Comparison of ENCODE assay signal across 29 cellular contexts in genomic region chr19:44817725-44818469, GRCh38. TPM values are rescaled to one million over a fixed set of nuclear protein-coding genes. Genes with fewer than 3 reads are reported as not detected.
"Had no signal": no experiment of that assay in that cellular context is flagged by ENCODE, and none has a peak within 500 bp of the region (broad histone marks: within the 10 kb centered on the region; RNA-seq: fewer than 3 reads in every experiment).

No MANE protein-coding gene starts in this region.

- FAIRE-seq: bronchial epithelial cell had no signal

- H3K27me3 Mint-ChIP-seq: activated CD4-positive, alpha-beta T cell treated with anti-CD3 and anti-CD28 coated beads for 36 hours had no signal

- H3K4me1 Mint-ChIP-seq: activated CD4-positive, alpha-beta T cell treated with anti-CD3 and anti-CD28 coated beads for 36 hours; central memory CD8-positive, alpha-beta T cell; natural killer cell; stimulated activated memory B cell treated with anti-CD40 and anti-IgM and Interleukin-4, amounts not matched to agents 10 μg/mL and 1 μg/mL and 100 μg/mL, for 72 hours; T-cell had no signal

- H3K27me3 ChIP-seq: heart right ventricle, left lung, suprapubic skin, tibial nerve had no signal

- H3K27ac ChIP-seq: esophagus muscularis mucosa, foreskin keratinocyte, left lung, lower lobe of right lung, skin epidermis, suprapubic skin had no signal

- H3K36me3 Mint-ChIP-seq: activated naive CD8-positive, alpha-beta T cell; natural killer cell; stimulated activated memory B cell treated with anti-CD40 and anti-IgM and Interleukin-4, amounts not matched to agents 10 μg/mL and 1 μg/mL and 100 μg/mL, for 72 hours; T-cell had no signal

- H3K9me3 Mint-ChIP-seq: activated T-cell treated with anti-CD3 and anti-CD28 coated beads, Interleukin-2, amount 50 U/mL, for 72 hours; central memory CD8-positive, alpha-beta T cell; natural killer cell; stimulated activated memory B cell treated with anti-CD40 and anti-IgM and Interleukin-4, amounts not matched to agents 10 μg/mL and 1 μg/mL and 100 μg/mL, for 72 hours; T-cell; T-helper 2 cell treated with Interferon-gamma antibody and Interleukin-4, amounts not matched to agents 5 μg/mL and 100 μg/mL, for 36 hours had no signal

- ATAC-seq: activated CD4-positive, alpha-beta T cell treated with anti-CD3 and anti-CD28 coated beads for 36 hours; activated T-cell treated with anti-CD3 and anti-CD28 coated beads, Interleukin-2, amount 50 U/mL, for 72 hours; foreskin keratinocyte; heart right ventricle; left lung; lower lobe of right lung; natural killer cell; sciatic nerve; T-cell had no signal

- H3K4me3 Mint-ChIP-seq: activated CD4-positive, alpha-beta T cell treated with anti-CD3 and anti-CD28 coated beads for 36 hours; activated naive CD8-positive, alpha-beta T cell; activated T-cell treated with anti-CD3 and anti-CD28 coated beads, Interleukin-2, amount 50 U/mL, for 72 hours; central memory CD8-positive, alpha-beta T cell; natural killer cell; stimulated activated memory B cell treated with anti-CD40 and anti-IgM and Interleukin-4, amounts not matched to agents 10 μg/mL and 1 μg/mL and 100 μg/mL, for 72 hours; T-cell; T-helper 2 cell treated with Interferon-gamma antibody and Interleukin-4, amounts not matched to agents 5 μg/mL and 100 μg/mL, for 36 hours had no signal

- DNase-seq: activated CD4-positive, alpha-beta T cell treated with anti-CD3 and anti-CD28 coated beads for 36 hours; activated CD4-positive, CD25-positive, alpha-beta regulatory T cell; activated naive CD4-positive, alpha-beta T cell; activated T-cell treated with anti-CD3 and anti-CD28 coated beads for 4 hours; activated T-cell treated with anti-CD3 and anti-CD28 coated beads, Interleukin-2, amount 50 U/mL, for 72 hours; anterior cingulate cortex; dermis blood vessel endothelial cell; effector CD4-positive, alpha-beta T cell; foreskin keratinocyte; heart right ventricle; left lung; lower lobe of right lung; mesenchymal stem cell; natural killer cell; stimulated activated CD4-positive, alpha-beta T cell treated with anti-CD3 and anti-CD28 coated beads, Interleukin-4, amount 100 ng/mL, for 4 hours; stimulated activated CD8-positive, alpha-beta memory T cell treated with anti-CD3 and anti-CD28 coated beads, Interleukin-4, amount 100 ng/mL, for 48 hours; T-cell had no signal

- H3K27ac Mint-ChIP-seq: activated CD4-positive, alpha-beta T cell treated with anti-CD3 and anti-CD28 coated beads for 36 hours; activated naive CD8-positive, alpha-beta T cell; activated T-cell treated with anti-CD3 and anti-CD28 coated beads, Interleukin-2, amount 50 U/mL, for 72 hours; natural killer cell; stimulated activated memory B cell treated with anti-CD40 and anti-IgM and Interleukin-4, amounts not matched to agents 10 μg/mL and 1 μg/mL and 100 μg/mL, for 72 hours; T-cell; T-helper 2 cell treated with Interferon-gamma antibody and Interleukin-4, amounts not matched to agents 5 μg/mL and 100 μg/mL, for 36 hours had no signal

- H3K9me3 ChIP-seq: esophagus muscularis mucosa, heart right ventricle, left lung, lower lobe of right lung, suprapubic skin, tibial nerve had no signal

- H3K4me3 ChIP-seq: esophagus muscularis mucosa, heart right ventricle, left lung, lower lobe of right lung, skin epidermis, suprapubic skin, tibial nerve had no signal

- H3K4me1 ChIP-seq: foreskin keratinocyte, left lung had no signal

RNA-seq across cellular contexts. Expression of gene BCAM, which starts 9.0 kb away (rescaled TPM):
- total RNA-seq: activated CD4-positive, alpha-beta T cell treated with anti-CD3 and anti-CD28 coated beads for 36 hours; natural killer cell had no signal

RNA-seq across cellular contexts. Expression of gene CBLC, which starts 40.2 kb away (rescaled TPM):
- total RNA-seq: activated CD4-positive, alpha-beta T cell treated with anti-CD3 and anti-CD28 coated beads for 36 hours; activated T-cell treated with anti-CD3 and anti-CD28 coated beads, Interleukin-2, amount 50 U/mL, for 72 hours; dermis blood vessel endothelial cell; natural killer cell; osteocyte; posterior vena cava; sciatic nerve; tibial nerve had no signal
- polyA plus RNA-seq: heart right ventricle had no signal
